30 cellular contexts compared by ENCODE assay signal in the genomic region with DNA sequence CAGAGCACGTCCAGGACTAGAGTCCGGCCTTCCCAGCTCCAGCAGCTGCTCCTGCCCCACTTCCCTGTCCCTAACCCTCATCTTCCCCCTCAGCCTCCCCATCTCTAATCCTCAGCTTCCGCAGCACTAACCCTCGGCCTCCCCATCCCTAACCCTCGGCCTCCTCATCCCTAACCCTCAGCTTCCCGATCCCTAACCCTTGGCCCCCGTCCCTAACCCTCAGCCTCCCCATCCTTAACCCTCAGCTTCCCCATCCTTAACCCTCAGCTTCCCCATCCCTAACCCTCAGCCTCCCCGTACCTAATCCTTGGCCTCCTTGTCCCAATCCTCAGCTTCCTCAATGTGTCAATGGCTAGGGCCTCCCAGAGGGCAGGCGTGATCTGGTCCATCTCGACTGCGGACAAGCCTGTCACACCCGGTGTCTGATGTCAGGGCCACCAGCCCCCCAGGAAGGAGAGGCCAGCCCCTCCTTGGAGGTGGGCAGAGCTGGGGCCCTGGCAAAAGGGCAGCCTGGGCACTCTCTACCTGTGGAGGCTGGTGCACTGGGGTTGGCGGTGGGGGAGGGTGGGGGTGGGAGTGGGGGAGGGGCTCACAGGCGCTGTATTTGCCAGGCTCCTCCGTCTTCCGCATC. TPM values are rescaled to one million over a fixed set of nuclear protein-coding genes. Genes with fewer than 3 reads are reported as not detected.
"Had no signal": no experiment of that assay in that cellular context is flagged by ENCODE, and none has a peak within 500 bp of the region (broad histone marks: within the 10 kb centered on the region; RNA-seq: fewer than 3 reads in every experiment).

No MANE protein-coding gene starts in this region.

- H3K27ac ChIP-seq: colonic mucosa, gastrocnemius medialis, left ventricle myocardium inferior, SK-N-MC, tibial artery, uterus had no signal

- H3K36me3 ChIP-seq: colonic mucosa, gastrocnemius medialis, left ventricle myocardium inferior, tibial artery, uterus had no signal

- H3K9me3 ChIP-seq: colonic mucosa, gastrocnemius medialis, tibial artery, uterus had no signal

- H3K4me3 ChIP-seq: colonic mucosa, gastrocnemius medialis, left ventricle myocardium inferior, SK-N-MC, tibial artery, uterus had no signal

- H3K27me3 ChIP-seq: colonic mucosa, uterus had no signal

- FAIRE-seq: endometrium, islet of Langerhans had no signal

- ATAC-seq: activated CD4-positive, alpha-beta T cell treated with anti-CD3 and anti-CD28 coated beads for 36 hours; activated CD8-positive, alpha-beta T cell treated with anti-CD3 and anti-CD28 coated beads, Interleukin-2, amount 10 ng/mL, durations not matched to agents 7 days and 5 days; activated T-cell treated with anti-CD3 and anti-CD28 coated beads, Interleukin-2, amount 50 U/mL, for 4 hours; gastrocnemius medialis; naive thymus-derived CD4-positive, alpha-beta T cell; right cardiac atrium had no signal

- DNase-seq: activated CD4-positive, alpha-beta T cell treated with anti-CD3 and anti-CD28 coated beads for 36 hours; activated CD4-positive, CD25-positive, alpha-beta regulatory T cell; activated CD8-positive, alpha-beta T cell treated with anti-CD3 and anti-CD28 coated beads, Interleukin-2, amount 10 ng/mL, durations not matched to agents 7 days and 5 days; activated T-cell treated with anti-CD3 and anti-CD28 coated beads, Interleukin-2, amount 50 U/mL, for 4 hours; cerebellar nuclear complex; colonic mucosa; effector CD8-positive, alpha-beta T cell; gastrocnemius medialis; glutamatergic neuron; left ventricle myocardium inferior; midbrain; nucleus accumbens; stimulated activated CD4-positive, alpha-beta T cell treated with anti-CD3 and anti-CD28 coated beads, Interleukin-4, amount 100 ng/mL, for 1 hour; substantia nigra; tibial artery; uterus had no signal

- H3K4me1 ChIP-seq: colonic mucosa, gastrocnemius medialis, left ventricle myocardium inferior, tibial artery, uterus had no signal

RNA-seq across cellular contexts. Expression of a gene that starts 1.4 kb away (rescaled TPM):
- total RNA-seq: activated CD4-positive, alpha-beta T cell treated with anti-CD3 and anti-CD28 coated beads for 36 hours; activated CD8-positive, alpha-beta T cell treated with anti-CD3 and anti-CD28 coated beads, Interleukin-2, amount 10 ng/mL, durations not matched to agents 7 days and 5 days; activated T-cell treated with anti-CD3 and anti-CD28 coated beads, Interleukin-2, amount 50 U/mL, for 4 hours; activated T-helper 2 cell treated with anti-CD3 and anti-CD28 coated beads, Interferon-gamma antibody, Interleukin-2, Interleukin-4, amounts not matched to agents 10 μg/mL and 5 μg/mL and 100 μg/mL, durations not matched to agents 14 hours and 24 hours and 36 hours; bronchial epithelial cell; colonic mucosa; dermis microvascular lymphatic vessel endothelial cell; epithelial cell of proximal tubule; gastrocnemius medialis; left ventricle myocardium inferior; lung microvascular endothelial cell; naive thymus-derived CD4-positive, alpha-beta T cell; pulmonary artery endothelial cell; right cardiac atrium; skeletal muscle tissue; T-helper 1 cell treated with Interleukin-12 subunit alpha and Interleukin-12 subunit beta and Interleukin-4 antibody, amounts not matched to agents 30 ng/mL and 1 ng/mL, for 36 hours; uterus had no signal
- polyA plus RNA-seq: naive thymus-derived CD4-positive, alpha-beta T cell; neural cell; right cardiac atrium had no signal

RNA-seq across cellular contexts. Expression of a gene that starts 43.9 kb away (rescaled TPM):
- polyA plus RNA-seq: neural cell had no signal
